In the genomic region with DNA sequence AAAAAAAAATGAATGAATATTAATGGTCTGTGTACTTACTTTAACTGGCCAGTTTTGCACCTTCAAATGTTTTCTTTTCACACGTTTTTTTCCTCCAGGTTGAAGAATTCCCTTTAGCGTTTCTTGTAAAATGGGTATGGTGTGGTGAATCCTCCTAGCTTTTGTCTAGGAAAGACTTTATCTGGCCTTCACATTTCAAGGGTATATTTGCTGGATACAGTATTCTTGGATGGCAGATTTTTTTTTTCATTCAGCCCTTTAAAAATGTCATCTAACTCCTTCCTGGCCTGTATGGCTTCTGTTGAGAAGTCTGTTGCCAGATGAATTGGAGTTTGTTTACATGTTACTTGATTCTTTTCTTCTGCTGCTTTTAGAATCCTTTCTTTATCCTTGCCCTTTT, we compare ENCODE assay signal across 35 cellular contexts.
"Had no signal": no experiment of that assay in that cellular context is flagged by ENCODE, and none has a peak within 500 bp of the region (broad histone marks: within the 10 kb centered on the region; RNA-seq: fewer than 3 reads in every experiment).

No MANE protein-coding gene starts in this region.

- H3K27ac ChIP-seq: adrenal gland, body of pancreas, brain microvascular endothelial cell, breast epithelium, VCaP had no signal

- H3K4me3 Mint-ChIP-seq: activated CD4-positive, alpha-beta memory T cell treated with anti-CD3 and anti-CD28 coated beads, Interleukin-2, amount 10 ng/mL, durations not matched to agents 7 days and 5 days; activated CD4-positive, alpha-beta T cell treated with anti-CD3 and anti-CD28 coated beads for 36 hours; activated CD4-positive, alpha-beta T cell treated with anti-CD3 and anti-CD28 coated beads, Interleukin-2, amount 10 ng/mL, durations not matched to agents 7 days and 5 days; activated CD8-positive, alpha-beta memory T cell treated with anti-CD3 and anti-CD28 coated beads, Interleukin-2, amount 10 ng/mL, durations not matched to agents 7 days and 5 days; activated CD8-positive, alpha-beta T cell treated with anti-CD3 and anti-CD28 coated beads, Interleukin-2, amount 10 ng/mL, durations not matched to agents 7 days and 5 days; activated naive CD4-positive, alpha-beta T cell treated with anti-CD3 and anti-CD28 coated beads for 36 hours; activated naive CD8-positive, alpha-beta T cell treated with anti-CD3 and anti-CD28 coated beads for 36 hours; activated T-cell treated with anti-CD3 and anti-CD28 coated beads, Interleukin-2, amount 50 U/mL, for 24 hours; T-helper 1 cell treated with Interleukin-12 subunit alpha and Interleukin-12 subunit beta and Interleukin-4 antibody, amounts not matched to agents 30 μg/mL and 1 μg/mL, for 36 hours; T-helper 2 cell treated with Interferon-gamma antibody and Interleukin-4, amounts not matched to agents 5 μg/mL and 100 μg/mL, for 36 hours had no signal

- H3K4me1 ChIP-seq: adrenal gland, body of pancreas, breast epithelium had no signal

- ATAC-seq: activated CD4-positive, alpha-beta T cell treated with anti-CD3 and anti-CD28 coated beads for 36 hours; activated CD4-positive, CD25-positive, alpha-beta regulatory T cell treated with anti-CD3 and anti-CD28 coated beads, Interleukin-2, amount 50 U/mL, for 24 hours; activated CD8-positive, alpha-beta memory T cell treated with anti-CD3 and anti-CD28 coated beads, Interleukin-2, amount 10 ng/mL, durations not matched to agents 7 days and 5 days; activated CD8-positive, alpha-beta T cell treated with anti-CD3 and anti-CD28 coated beads, Interleukin-2, amount 10 ng/mL, durations not matched to agents 7 days and 5 days; activated naive CD4-positive, alpha-beta T cell treated with anti-CD3 and anti-CD28 coated beads, Interleukin-2, amount 50 U/mL, for 72 hours; body of pancreas had no signal

- H3K27me3 ChIP-seq: adrenal gland, body of pancreas, brain microvascular endothelial cell, breast epithelium had no signal

- H3K27ac Mint-ChIP-seq: activated CD4-positive, alpha-beta memory T cell treated with anti-CD3 and anti-CD28 coated beads, Interleukin-2, amount 10 ng/mL, durations not matched to agents 7 days and 5 days; activated CD4-positive, alpha-beta T cell treated with anti-CD3 and anti-CD28 coated beads for 36 hours; activated CD4-positive, alpha-beta T cell treated with anti-CD3 and anti-CD28 coated beads, Interleukin-2, amount 10 ng/mL, durations not matched to agents 7 days and 5 days; activated CD8-positive, alpha-beta memory T cell treated with anti-CD3 and anti-CD28 coated beads, Interleukin-2, amount 10 ng/mL, durations not matched to agents 7 days and 5 days; activated CD8-positive, alpha-beta T cell treated with anti-CD3 and anti-CD28 coated beads, Interleukin-2, amount 10 ng/mL, durations not matched to agents 7 days and 5 days; activated naive CD4-positive, alpha-beta T cell treated with anti-CD3 and anti-CD28 coated beads for 36 hours; activated naive CD4-positive, alpha-beta T cell treated with anti-CD3 and anti-CD28 coated beads, Interleukin-2, amount 50 U/mL, for 72 hours; activated naive CD8-positive, alpha-beta T cell treated with anti-CD3 and anti-CD28 coated beads for 36 hours; activated T-cell treated with anti-CD3 and anti-CD28 coated beads, Interleukin-2, amount 50 U/mL, for 24 hours; T-helper 1 cell treated with Interleukin-12 subunit alpha and Interleukin-12 subunit beta and Interleukin-4 antibody, amounts not matched to agents 30 μg/mL and 1 μg/mL, for 36 hours; T-helper 2 cell treated with Interferon-gamma antibody and Interleukin-4, amounts not matched to agents 5 μg/mL and 100 μg/mL, for 36 hours had no signal

- DNase-seq: activated CD4-positive, alpha-beta memory T cell treated with anti-CD3 and anti-CD28 coated beads, Interleukin-2, amount 10 ng/mL, durations not matched to agents 7 days and 5 days; activated CD4-positive, alpha-beta T cell treated with anti-CD3 and anti-CD28 coated beads for 1 hour; activated CD4-positive, alpha-beta T cell treated with anti-CD3 and anti-CD28 coated beads for 36 hours; activated CD4-positive, alpha-beta T cell treated with anti-CD3 and anti-CD28 coated beads for 48 hours; activated CD4-positive, alpha-beta T cell treated with anti-CD3 and anti-CD28 coated beads, Interleukin-2, amount 10 ng/mL, durations not matched to agents 7 days and 5 days; activated CD4-positive, alpha-beta T cell treated with anti-CD3 and anti-CD28 coated beads, Interleukin-2, amount 50 U/mL, for 48 hours; activated CD4-positive, CD25-positive, alpha-beta regulatory T cell; activated CD8-positive, alpha-beta memory T cell treated with anti-CD3 and anti-CD28 coated beads for 24 hours; activated CD8-positive, alpha-beta memory T cell treated with anti-CD3 and anti-CD28 coated beads, Interleukin-2, amount 10 ng/mL, durations not matched to agents 7 days and 5 days; activated CD8-positive, alpha-beta memory T cell treated with anti-CD3 and anti-CD28 coated beads, Interleukin-2, amount 50 U/mL, for 48 hours; activated CD8-positive, alpha-beta T cell treated with anti-CD3 and anti-CD28 coated beads, Interleukin-2, amount 10 ng/mL, durations not matched to agents 7 days and 5 days; activated effector memory CD4-positive, alpha-beta T cell treated with anti-CD3 and anti-CD28 coated beads, Interleukin-2, amount 50 U/mL, for 16 hours; activated gamma-delta T cell treated with Interleukin-2 at 50 U/mL for 16 hours; activated naive CD4-positive, alpha-beta T cell; activated naive CD4-positive, alpha-beta T cell treated with anti-CD3 and anti-CD28 coated beads for 36 hours; activated naive CD4-positive, alpha-beta T cell treated with anti-CD3 and anti-CD28 coated beads, Interleukin-2, amount 50 U/mL, for 16 hours; activated naive CD8-positive, alpha-beta T cell treated with anti-CD3 and anti-CD28 coated beads for 36 hours; activated T-cell treated with anti-CD3 and anti-CD28 coated beads, Interleukin-2, amount 50 U/mL, for 24 hours; activated T-cell treated with anti-CD3 and anti-CD28 coated beads, Interleukin-2, amount 50 U/mL, for 48 hours; adrenal gland; amniotic stem cell; aorta; body of pancreas; brain microvascular endothelial cell; central memory CD4-positive, alpha-beta T cell; T-helper 2 cell; T-helper 9 cell had no signal

- H3K36me3 ChIP-seq: adrenal gland, brain microvascular endothelial cell, breast epithelium had no signal

- H3K4me3 ChIP-seq: adrenal gland, body of pancreas, breast epithelium had no signal

- FAIRE-seq: astrocyte, TTC549 had no signal

- H3K27me3 Mint-ChIP-seq: activated CD4-positive, alpha-beta memory T cell treated with anti-CD3 and anti-CD28 coated beads, Interleukin-2, amount 10 ng/mL, durations not matched to agents 7 days and 5 days; activated CD4-positive, alpha-beta T cell treated with anti-CD3 and anti-CD28 coated beads for 36 hours; activated CD4-positive, alpha-beta T cell treated with anti-CD3 and anti-CD28 coated beads, Interleukin-2, amount 10 ng/mL, durations not matched to agents 7 days and 5 days; activated CD8-positive, alpha-beta memory T cell treated with anti-CD3 and anti-CD28 coated beads, Interleukin-2, amount 10 ng/mL, durations not matched to agents 7 days and 5 days; activated naive CD8-positive, alpha-beta T cell treated with anti-CD3 and anti-CD28 coated beads for 36 hours; activated T-cell treated with anti-CD3 and anti-CD28 coated beads, Interleukin-2, amount 50 U/mL, for 24 hours had no signal
